8 cellular contexts compared by ENCODE assay signal in the genomic region with DNA sequence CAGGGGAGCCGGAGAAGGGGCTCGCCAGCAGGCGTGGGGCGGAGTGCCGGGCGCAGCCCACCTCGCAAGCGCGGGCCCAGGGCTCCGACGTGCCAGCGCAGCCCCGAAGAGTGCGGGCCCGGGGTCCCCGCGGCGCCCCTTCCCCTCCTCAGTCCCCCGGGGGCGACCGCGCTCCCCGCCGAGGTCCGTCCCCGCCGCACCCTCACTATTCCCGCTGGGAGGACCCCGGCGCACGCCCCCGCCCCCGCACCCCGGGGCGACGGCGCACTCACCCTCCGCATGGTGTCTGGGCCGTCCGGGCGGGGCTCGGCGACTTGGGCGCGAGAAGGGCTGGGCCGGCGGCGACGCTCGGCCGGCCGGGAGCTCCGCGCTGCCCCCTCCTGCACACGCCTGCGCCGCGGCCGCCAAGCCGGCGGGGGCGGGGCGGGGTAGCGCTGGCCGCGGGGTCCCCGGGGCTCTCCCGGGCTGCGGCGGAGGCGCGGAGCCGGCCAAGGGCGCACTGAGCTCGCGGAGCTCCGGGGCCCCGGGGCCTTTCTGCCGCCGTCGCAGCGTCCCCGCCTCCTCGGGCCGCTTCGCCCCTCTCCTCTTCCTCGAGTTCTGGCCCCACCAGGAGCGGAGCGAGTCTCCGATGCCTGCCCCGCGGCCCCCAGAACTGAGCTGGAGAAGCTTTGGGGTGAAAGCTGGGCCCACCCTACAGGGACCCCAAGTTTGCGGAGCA.
DNase-seq lines count a peak whose midpoint lies in the region; ATAC-seq lines count a peak whose summit lies in the region.

No MANE protein-coding gene starts in this region.

- no peak overlapping the region for H3K27ac ChIP-seq in iPS-18a (ENCODE audit: low read length)

- peak; percentile 63 for ATAC-seq in HG03139 (IDR thresholded peaks at IDR 0.05; ENCODE audit: unreplicated experiment)
- peak; percentile 12 for ATAC-seq in activated T-helper 17 cell treated with anti-CD3 and anti-CD28 coated beads, Interleukin-2, amount 50 U/mL, for 72 hours (replicated peaks)
- peak; percentile 89 for ATAC-seq in stimulated activated memory B cell treated with anti-CD40 and anti-IgM and Interleukin-4, amounts not matched to agents 10 μg/mL and 1 μg/mL and 100 μg/mL, for 72 hours

- H3K36me3 Mint-ChIP-seq in activated T-helper 17 cell treated with anti-CD3 and anti-CD28 coated beads, Interleukin-2, amount 50 U/mL, for 72 hours (ENCODE audit: low read depth), result no peaks in the 10 kb centered on the region
- peaks cover 9% of the 10 kb centered on the region for H3K36me3 Mint-ChIP-seq in stimulated activated memory B cell treated with anti-CD40 and anti-IgM and Interleukin-4, amounts not matched to agents 10 μg/mL and 1 μg/mL and 100 μg/mL, for 72 hours

- DNase-seq in DMS53 (lab: John Stamatoyannopoulos, UW) (peak; percentile 76), GM19238 (ENCODE audit: insufficient read length, low spot score) (peak; percentile 65), NCI-H2171 (lab: John Stamatoyannopoulos, UW) (no peak), NCI-H510A treated with DMSO at 0.1 percent for 48 hours (lab: John Stamatoyannopoulos, UW) (no peak)

- peak overlapping the region; percentile 69 for H3K4me3 Mint-ChIP-seq in activated T-helper 17 cell treated with anti-CD3 and anti-CD28 coated beads, Interleukin-2, amount 50 U/mL, for 72 hours
- H3K4me3 Mint-ChIP-seq in stimulated activated memory B cell treated with anti-CD40 and anti-IgM and Interleukin-4, amounts not matched to agents 10 μg/mL and 1 μg/mL and 100 μg/mL, for 72 hours, result peak overlapping the region; percentile 91

- peak overlapping the region; percentile 52 for H3K4me3 ChIP-seq in iPS-18a (ENCODE audit: low read length)

- no peaks in the 10 kb centered on the region for H3K9me3 ChIP-seq in iPS-18a (ENCODE audit: control insufficient read depth, low read depth, low read length)

- no peak overlapping the region for H3K9ac ChIP-seq in iPS-18a (ENCODE audit: low read length)

- H3K27me3 Mint-ChIP-seq in activated T-helper 17 cell treated with anti-CD3 and anti-CD28 coated beads, Interleukin-2, amount 50 U/mL, for 72 hours, result peaks cover 64% of the 10 kb centered on the region
- H3K27me3 Mint-ChIP-seq in stimulated activated memory B cell treated with anti-CD40 and anti-IgM and Interleukin-4, amounts not matched to agents 10 μg/mL and 1 μg/mL and 100 μg/mL, for 72 hours, result peaks cover 32% of the 10 kb centered on the region

- no peaks in the 10 kb centered on the region for H3K36me3 ChIP-seq in iPS-18a (ENCODE audit: control insufficient read depth, low read depth, low read length)

- no peak overlapping the region for H3K27ac Mint-ChIP-seq in activated T-helper 17 cell treated with anti-CD3 and anti-CD28 coated beads, Interleukin-2, amount 50 U/mL, for 72 hours
- peak overlapping the region; percentile 86 for H3K27ac Mint-ChIP-seq in stimulated activated memory B cell treated with anti-CD40 and anti-IgM and Interleukin-4, amounts not matched to agents 10 μg/mL and 1 μg/mL and 100 μg/mL, for 72 hours

- no peaks in the 10 kb centered on the region for H3K4me1 ChIP-seq in iPS-18a (ENCODE audit: control insufficient read depth, low read depth, low read length)

- peaks cover 11% of the 10 kb centered on the region for H3K4me1 Mint-ChIP-seq in activated T-helper 17 cell treated with anti-CD3 and anti-CD28 coated beads, Interleukin-2, amount 50 U/mL, for 72 hours
- H3K4me1 Mint-ChIP-seq in stimulated activated memory B cell treated with anti-CD40 and anti-IgM and Interleukin-4, amounts not matched to agents 10 μg/mL and 1 μg/mL and 100 μg/mL, for 72 hours, result peaks cover 41% of the 10 kb centered on the region

- H3K27me3 ChIP-seq in iPS-18a (ENCODE audit: control insufficient read depth, insufficient read depth, low read length), result peaks cover 52% of the 10 kb centered on the region

- H3K9me3 Mint-ChIP-seq in activated T-helper 17 cell treated with anti-CD3 and anti-CD28 coated beads, Interleukin-2, amount 50 U/mL, for 72 hours, result no peaks in the 10 kb centered on the region
- no peaks in the 10 kb centered on the region for H3K9me3 Mint-ChIP-seq in stimulated activated memory B cell treated with anti-CD40 and anti-IgM and Interleukin-4, amounts not matched to agents 10 μg/mL and 1 μg/mL and 100 μg/mL, for 72 hours

Comparison
In these comparisons a context has a peak if more than half of its experiments do, and no peak if none do; other contexts are left out.
1. DNase-seq: peak in DMS53 (single experiment) and GM19238 (single experiment); none in NCI-H2171 (single experiment) and NCI-H510A treated with DMSO at 0.1 percent for 48 hours (single experiment).
2. ATAC-seq: peak in every context shown above with its lines; median percentile 89 in stimulated activated memory B cell treated with anti-CD40 and anti-IgM and Interleukin-4, amounts not matched to agents 10 μg/mL and 1 μg/mL and 100 μg/mL, for 72 hours; 63 in HG03139; 12 in activated T-helper 17 cell treated with anti-CD3 and anti-CD28 coated beads, Interleukin-2, amount 50 U/mL, for 72 hours.